In the genomic region with DNA sequence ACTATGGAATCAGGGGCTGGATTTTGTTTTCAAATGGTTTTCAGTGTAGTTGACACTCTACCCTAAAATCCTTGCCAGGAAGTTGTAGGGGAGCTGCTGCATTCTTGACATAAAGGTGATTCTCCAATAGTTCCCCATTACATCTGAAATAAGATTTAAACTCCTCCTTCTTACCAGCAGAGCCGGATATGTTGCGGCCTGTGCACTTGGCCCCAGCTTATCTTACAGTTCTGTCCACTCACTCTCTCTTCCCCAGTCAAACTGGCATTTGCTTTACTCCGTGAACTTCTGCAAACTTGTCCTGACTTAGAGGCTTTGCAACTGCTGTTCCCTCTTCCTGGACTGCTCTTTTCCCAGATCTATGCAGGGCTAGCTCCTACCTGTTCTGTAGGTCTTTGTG, we compare ENCODE assay signal across 17 cellular contexts.
"Had no signal": no experiment of that assay in that cellular context is flagged by ENCODE, and none has a peak within 500 bp of the region (broad histone marks: within the 10 kb centered on the region; RNA-seq: fewer than 3 reads in every experiment).

No MANE protein-coding gene starts in this region.

- H3K4me3 Mint-ChIP-seq: activated CD4-positive, alpha-beta memory T cell treated with anti-CD3 and anti-CD28 coated beads, Interleukin-2, amount 10 ng/mL, durations not matched to agents 7 days and 5 days; neural progenitor cell had no signal

- H3K4me3 ChIP-seq: adrenal gland, neural progenitor cell, pancreas, thyroid gland, vagina had no signal

- H3K27ac Mint-ChIP-seq: activated CD4-positive, alpha-beta memory T cell treated with anti-CD3 and anti-CD28 coated beads, Interleukin-2, amount 10 ng/mL, durations not matched to agents 7 days and 5 days had no signal

- H3K36me3 Mint-ChIP-seq: neural progenitor cell had no signal

- ATAC-seq: activated CD4-positive, CD25-positive, alpha-beta regulatory T cell treated with anti-CD3 and anti-CD28 coated beads, Interleukin-2, amount 50 U/mL, for 24 hours; pancreas had no signal

- H3K9me3 ChIP-seq: pancreas, thyroid gland, vagina had no signal

- DNase-seq: activated CD4-positive, alpha-beta memory T cell treated with anti-CD3 and anti-CD28 coated beads, Interleukin-2, amount 10 ng/mL, durations not matched to agents 7 days and 5 days; activated CD8-positive, alpha-beta memory T cell treated with anti-CD3 and anti-CD28 coated beads, Interleukin-2, amount 50 U/mL, for 48 hours; adrenal gland; central memory CD4-positive, alpha-beta T cell; cortex of kidney; effector CD8-positive, alpha-beta T cell; hippocampal formation; kidney glomerular epithelial cell; mesendoderm; pancreas; stimulated activated CD4-positive, alpha-beta T cell treated with anti-CD3 and anti-CD28 coated beads, Interleukin-2, amount 100 ng/mL, for 48 hours; stimulated activated CD8-positive, alpha-beta memory T cell treated with anti-CD3 and anti-CD28 coated beads, Interleukin-4, amount 100 ng/mL, for 48 hours; thyroid gland had no signal

- H3K27me3 ChIP-seq: adrenal gland, neural progenitor cell, pancreas, thyroid gland, vagina had no signal

- H3K27ac ChIP-seq: adrenal gland, epithelial cell of prostate, neural progenitor cell, pancreas, thyroid gland, vagina had no signal

- H3K27me3 Mint-ChIP-seq: activated CD4-positive, alpha-beta memory T cell treated with anti-CD3 and anti-CD28 coated beads, Interleukin-2, amount 10 ng/mL, durations not matched to agents 7 days and 5 days had no signal

- H3K4me1 ChIP-seq: adrenal gland, neural progenitor cell, pancreas, thyroid gland, vagina had no signal

- H3K36me3 ChIP-seq: adrenal gland, neural progenitor cell, pancreas, thyroid gland, vagina had no signal

- H3K9me3 Mint-ChIP-seq: neural progenitor cell had no signal
